ENCODE assay signal across 12 cellular contexts in the genomic region with DNA sequence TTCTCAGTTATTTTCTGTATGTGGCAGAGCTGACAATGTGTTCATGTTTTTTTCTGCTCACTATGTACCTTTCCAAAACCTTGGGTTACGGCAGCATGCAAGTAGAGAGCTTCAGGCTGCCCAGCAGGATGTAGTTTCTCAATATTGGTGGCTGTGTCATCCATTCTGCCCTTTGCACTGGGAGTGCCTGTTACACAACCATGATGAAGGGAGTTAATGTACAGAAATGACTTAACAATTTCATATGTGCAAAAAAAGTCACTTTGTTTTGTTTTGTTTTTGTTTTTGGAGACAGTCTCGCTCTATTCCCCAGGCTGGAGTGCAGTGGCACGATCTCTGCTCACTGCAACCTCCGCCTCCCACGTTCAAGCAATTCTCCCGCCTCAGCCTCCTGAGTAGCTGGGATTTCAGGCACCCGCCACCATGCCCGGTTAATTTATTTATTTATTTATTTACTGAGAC. TPM values are rescaled to one million over a fixed set of nuclear protein-coding genes. Genes with fewer than 3 reads are reported as not detected.
A peak's percentile ranks its signal among the peaks of the same experiment; 100 is the strongest.
DNase-seq lines count a peak whose midpoint lies in the region; ATAC-seq and TF ChIP-seq lines count a peak whose summit lies in the region.
"Had no signal": no experiment of that assay in that cellular context is flagged by ENCODE, and none has a peak within 500 bp of the region (broad histone marks: within the 10 kb centered on the region; RNA-seq: fewer than 3 reads in every experiment).

No MANE protein-coding gene starts in this region.

- in situ Hi-C loops in GM23248 (cut with MboI) = no loop called here

- H3K36me3 Mint-ChIP-seq in neural progenitor cell = no peaks in the 10 kb centered on the region
- H3K36me3 Mint-ChIP-seq in activated CD4-positive, alpha-beta memory T cell treated with anti-CD3 and anti-CD28 coated beads, Interleukin-2, amount 10 ng/mL, durations not matched to agents 7 days and 5 days (ENCODE audit: low read depth) = no peaks in the 10 kb centered on the region
- H3K36me3 Mint-ChIP-seq: activated naive CD8-positive, alpha-beta T cell treated with anti-CD3 and anti-CD28 coated beads, Interleukin-2, amount 10 ng/mL, durations not matched to agents 7 days and 5 days had no signal

- H3K27me3 Mint-ChIP-seq in neural progenitor cell (ENCODE audit: insufficient read depth, low read depth) = peaks cover 4% of the 10 kb centered on the region
- H3K27me3 Mint-ChIP-seq in activated CD4-positive, alpha-beta memory T cell treated with anti-CD3 and anti-CD28 coated beads, Interleukin-2, amount 10 ng/mL, durations not matched to agents 7 days and 5 days = peaks cover 10% of the 10 kb centered on the region

- peaks cover 41% of the 10 kb centered on the region for H3K4me1 ChIP-seq in GM23248 (ENCODE audit: insufficient read depth)
- no peaks in the 10 kb centered on the region for H3K4me1 ChIP-seq in neural progenitor cell

- no peak overlapping the region for H3K27ac Mint-ChIP-seq in neural progenitor cell
- H3K27ac Mint-ChIP-seq in activated CD4-positive, alpha-beta memory T cell treated with anti-CD3 and anti-CD28 coated beads, Interleukin-2, amount 10 ng/mL, durations not matched to agents 7 days and 5 days = no peak overlapping the region
- H3K27ac Mint-ChIP-seq: activated CD4-positive, alpha-beta T cell treated with anti-CD3 and anti-CD28 coated beads, Interleukin-2, amount 10 ng/mL, durations not matched to agents 7 days and 5 days; activated naive CD8-positive, alpha-beta T cell treated with anti-CD3 and anti-CD28 coated beads, Interleukin-2, amount 10 ng/mL, durations not matched to agents 7 days and 5 days; effector memory CD8-positive, alpha-beta T cell had no signal

- H2AFZ ChIP-seq in GM23248 (no peak overlapping the region), neural progenitor cell (replicated peaks) (no peak overlapping the region)

- H3K4me1 Mint-ChIP-seq in neural progenitor cell = peaks cover 7% of the 10 kb centered on the region
- H3K4me1 Mint-ChIP-seq in activated CD4-positive, alpha-beta memory T cell treated with anti-CD3 and anti-CD28 coated beads, Interleukin-2, amount 10 ng/mL, durations not matched to agents 7 days and 5 days = peaks cover 4% of the 10 kb centered on the region

- H3F3A ChIP-seq in GM23248 (ENCODE audit: insufficient read depth) = peaks cover 27% of the 10 kb centered on the region
- no peaks in the 10 kb centered on the region for H3F3A ChIP-seq in neural progenitor cell (ENCODE audit: low read depth)

- TF ChIP-seq CTCF in omental fat pad (IDR thresholded peaks at IDR 0.05) = no peak
- TF ChIP-seq CTCF in neural progenitor cell (IDR thresholded peaks at IDR 0.05) = no peak

- no peaks in the 10 kb centered on the region for H3K79me2 ChIP-seq in GM23248 (ENCODE audit: insufficient read depth)
- H3K79me2 ChIP-seq in neural progenitor cell (ENCODE audit: low read depth) = no peaks in the 10 kb centered on the region

- H3K36me3 ChIP-seq in GM23248 (ENCODE audit: low read depth) (no peaks in the 10 kb centered on the region), neural progenitor cell (no peaks in the 10 kb centered on the region)
- H3K36me3 ChIP-seq: SJSA1 had no signal

- ATAC-seq in omental fat pad (ENCODE audit: low FRiP score) (peak; percentile 39), GM18511 (IDR thresholded peaks at IDR 0.05; ENCODE audit: unreplicated experiment) (no peak)
- ATAC-seq: effector memory CD8-positive, alpha-beta T cell had no signal

- H3K4me2 ChIP-seq in GM23248 (ENCODE audit: unreplicated experiment) (peak overlapping the region; percentile 11), neural progenitor cell (no peak overlapping the region)

- H3K4me3 Mint-ChIP-seq in neural progenitor cell = no peak overlapping the region
- no peak overlapping the region for H3K4me3 Mint-ChIP-seq in activated CD4-positive, alpha-beta memory T cell treated with anti-CD3 and anti-CD28 coated beads, Interleukin-2, amount 10 ng/mL, durations not matched to agents 7 days and 5 days
- H3K4me3 Mint-ChIP-seq: activated CD4-positive, alpha-beta T cell treated with anti-CD3 and anti-CD28 coated beads, Interleukin-2, amount 10 ng/mL, durations not matched to agents 7 days and 5 days; activated naive CD8-positive, alpha-beta T cell treated with anti-CD3 and anti-CD28 coated beads, Interleukin-2, amount 10 ng/mL, durations not matched to agents 7 days and 5 days; effector memory CD8-positive, alpha-beta T cell had no signal

- H4K20me1 ChIP-seq in GM23248 (ENCODE audit: insufficient read depth) (no peaks in the 10 kb centered on the region), neural progenitor cell (ENCODE audit: low read depth) (no peaks in the 10 kb centered on the region)

- H3K9me2 ChIP-seq in GM23248 (ENCODE audit: insufficient read depth) = no peaks in the 10 kb centered on the region

- H3K27ac ChIP-seq in GM23248 = peak overlapping the region; percentile 66
- peak overlapping the region; percentile 83 for H3K27ac ChIP-seq in epithelial cell of prostate
- no peak overlapping the region for H3K27ac ChIP-seq in neural progenitor cell
- H3K27ac ChIP-seq: SJSA1 had no signal

- H3K9me3 Mint-ChIP-seq in neural progenitor cell = no peaks in the 10 kb centered on the region
- H3K9me3 Mint-ChIP-seq in activated CD4-positive, alpha-beta memory T cell treated with anti-CD3 and anti-CD28 coated beads, Interleukin-2, amount 10 ng/mL, durations not matched to agents 7 days and 5 days = no peaks in the 10 kb centered on the region
- H3K9me3 Mint-ChIP-seq: activated CD4-positive, alpha-beta T cell treated with anti-CD3 and anti-CD28 coated beads, Interleukin-2, amount 10 ng/mL, durations not matched to agents 7 days and 5 days; activated naive CD8-positive, alpha-beta T cell treated with anti-CD3 and anti-CD28 coated beads, Interleukin-2, amount 10 ng/mL, durations not matched to agents 7 days and 5 days; effector memory CD8-positive, alpha-beta T cell had no signal

- 0 out of 2 replicates have a peak overlapping the region, but pooled peaks have one; percentile 25 for H3K9ac ChIP-seq in GM23248
- no peak overlapping the region for H3K9ac ChIP-seq in neural progenitor cell

- H3K4me3 ChIP-seq in GM23248 (no peak overlapping the region), neural progenitor cell (no peak overlapping the region)
- H3K4me3 ChIP-seq: SJSA1 had no signal

- POLR2A ChIA-PET in activated CD4-positive, alpha-beta memory T cell treated with anti-CD3 and anti-CD28 coated beads, Interleukin-2, amount 10 ng/mL, durations not matched to agents 7 days and 5 days (lab: Charles Lee) = no interaction called here

- DNase-seq in GM23248 = peak; percentile 86
- DNase-seq in NOMO-1 (lab: John Stamatoyannopoulos, UW; ENCODE audit: unreplicated experiment in 2 of 2) = peak; percentile 82 to 94
- peak; percentile 57 for DNase-seq in epithelial cell of prostate (ENCODE audit: low read depth, low spot score)
- DNase-seq in omental fat pad (ENCODE audit: low spot score) = no peak
- no peak for DNase-seq in T-helper 1 cell
- no peak for DNase-seq in neural progenitor cell (ENCODE audit: low spot score)
- no peak for DNase-seq in activated CD4-positive, alpha-beta memory T cell treated with anti-CD3 and anti-CD28 coated beads, Interleukin-2, amount 10 ng/mL, durations not matched to agents 7 days and 5 days
- DNase-seq: activated CD4-positive, alpha-beta T cell treated with anti-CD3 and anti-CD28 coated beads, Interleukin-2, amount 10 ng/mL, durations not matched to agents 7 days and 5 days; activated naive CD8-positive, alpha-beta T cell treated with anti-CD3 and anti-CD28 coated beads, Interleukin-2, amount 10 ng/mL, durations not matched to agents 7 days and 5 days; effector memory CD8-positive, alpha-beta T cell had no signal

- H3K27me3 ChIP-seq in GM23248 (replicated peaks; ENCODE audit: insufficient read depth) = no peaks in the 10 kb centered on the region
- H3K27me3 ChIP-seq in neural progenitor cell = no peaks in the 10 kb centered on the region
- H3K27me3 ChIP-seq: SJSA1 had no signal

- 85 to 86% methylated on average over 7 to 8 of the region's 8 CpGs for WGBS in GM23248 (ENCODE audit: low coverage in 1 of 2, low lambda C conversion rate in 2 of 2, missing lambda C conversion rate in 2 of 2), 2 experiments

- CTCF ChIA-PET in activated CD4-positive, alpha-beta memory T cell treated with anti-CD3 and anti-CD28 coated beads, Interleukin-2, amount 10 ng/mL, durations not matched to agents 7 days and 5 days (lab: Charles Lee) = interaction anchor here (1.1 kb wide), 1 partner anchor 41 kb away, joined by 3 read pairs; no protein-coding TSS in a partner anchor

- no peaks in the 10 kb centered on the region for H3K9me3 ChIP-seq in GM23248 (ENCODE audit: low read depth)
- no peaks in the 10 kb centered on the region for H3K9me3 ChIP-seq in neural progenitor cell (ENCODE audit: low read depth)
- H3K9me3 ChIP-seq: SJSA1 had no signal

RNA-seq across cellular contexts. Expression of gene CNIH1, which starts 6.1 kb away (rescaled TPM):
- 208 and 315 TPM in 2 replicates for total RNA-seq in GM23248 (2014; rRNA removed; shearing (Covaris generic))
- polyA plus RNA-seq in GM23248 (2016; fragmentation: Nextera tagmentation; extraction: Ambion mirVana) = 259 and 275 TPM in 2 replicates
- total RNA-seq in omental fat pad (100 to 1,000 TPM; 101 to 233 (median 212) TPM), neural progenitor cell (ENCODE audit: low replicate concordance) (192 and 205 TPM in 2 replicates)
- 10 to 100 TPM; 66.2 to 69.2 TPM for total RNA-seq in activated CD4-positive, alpha-beta memory T cell treated with anti-CD3 and anti-CD28 coated beads, Interleukin-2, amount 10 ng/mL, durations not matched to agents 7 days and 5 days

RNA-seq across cellular contexts. Expression of gene GMFB, which starts 41.5 kb away (rescaled TPM):
- 110 and 286 TPM in 2 replicates for total RNA-seq in GM23248 (2014; rRNA removed; shearing (Covaris generic))
- polyA plus RNA-seq in GM23248 (2016; fragmentation: Nextera tagmentation; extraction: Ambion mirVana) = 74.9 and 76.8 TPM in 2 replicates
- total RNA-seq in omental fat pad = 10 to 100 TPM; 44.0 to 92.7 (median 86.7) TPM
- total RNA-seq in neural progenitor cell (ENCODE audit: low replicate concordance) = 108 and 172 TPM in 2 replicates
- total RNA-seq in activated CD4-positive, alpha-beta memory T cell treated with anti-CD3 and anti-CD28 coated beads, Interleukin-2, amount 10 ng/mL, durations not matched to agents 7 days and 5 days = 10 to 100 TPM; 35.1 to 37.1 TPM

RNA-seq across cellular contexts. Expression of gene CDKN3, which starts 50.5 kb away (rescaled TPM):
- 20.1 and 44.5 TPM in 2 replicates for total RNA-seq in GM23248 (2014; rRNA removed; shearing (Covaris generic))
- 39.3 and 41.8 TPM in 2 replicates for polyA plus RNA-seq in GM23248 (2016; fragmentation: Nextera tagmentation; extraction: Ambion mirVana)
- total RNA-seq in omental fat pad (1 to 10 TPM in 3 of 4 donors, under 1 TPM in 1; 0.94 to 7.6 (median 4.2) TPM), neural progenitor cell (ENCODE audit: low replicate concordance) (75.4 and 152 TPM in 2 replicates)
- 10 to 100 TPM; 76.3 to 79.6 TPM for total RNA-seq in activated CD4-positive, alpha-beta memory T cell treated with anti-CD3 and anti-CD28 coated beads, Interleukin-2, amount 10 ng/mL, durations not matched to agents 7 days and 5 days

Comparison
In these comparisons a context has a peak if more than half of its experiments do, and no peak if none do; other contexts are left out.
1. DNase-seq: peak in GM23248 (single experiment), NOMO-1 (2 of 2) and epithelial cell of prostate (single experiment); none in omental fat pad (single experiment), T-helper 1 cell (0 of 5), neural progenitor cell (single experiment) and activated CD4-positive, alpha-beta memory T cell treated with anti-CD3 and anti-CD28 coated beads, Interleukin-2, amount 10 ng/mL, durations not matched to agents 7 days and 5 days (single experiment).